ENCODE assay signal across 9 cellular contexts in genomic region chr5:59275170-59275536, GRCh38.
DNase-seq lines count a peak whose midpoint lies in the region; TF ChIP-seq lines count a peak whose summit lies in the region.
"Had no signal": no experiment of that assay in that cellular context is flagged by ENCODE, and none has a peak within 500 bp of the region (broad histone marks: within the 10 kb centered on the region; RNA-seq: fewer than 3 reads in every experiment).

No MANE protein-coding gene starts in this region.

- DNase-seq in hepatocyte (ENCODE audit: low spot score), result no peak
- DNase-seq in retina, result peak; percentile 32
- no peak for DNase-seq in NCI-H1930 (lab: John Stamatoyannopoulos, UW)
- DNase-seq in GDM1 (lab: John Stamatoyannopoulos, UW), result no peak
- no peak for DNase-seq in NCI-H69 (lab: John Stamatoyannopoulos, UW)
- DNase-seq in COLO829 (ENCODE audit: low spot score), result no peak
- DNase-seq: GOT3 had no signal

- H3K4me3 ChIP-seq in hepatocyte, result peak overlapping the region; percentile 37

- no peaks in the 10 kb centered on the region for H3K9me3 Mint-ChIP-seq in activated naive CD8-positive, alpha-beta T cell (ENCODE audit: low read depth)

- H3K27ac Mint-ChIP-seq in activated naive CD8-positive, alpha-beta T cell, result no peak overlapping the region

- H3K27ac ChIP-seq in hepatocyte, result peak overlapping the region; percentile 88

- TF ChIP-seq CTCF in hepatocyte (IDR thresholded peaks at IDR 0.05; ENCODE audit: poor library complexity), result no peak

- H3K27me3 ChIP-seq in hepatocyte, result no peaks in the 10 kb centered on the region

- peak overlapping the region; percentile 44 for H2AFZ ChIP-seq in hepatocyte

- H3K9ac ChIP-seq in ES-I3 (ENCODE audit: low read depth, low read length), result peak overlapping the region; percentile 55; the same call in 1 of the 2 replicates

- H3K9me3 ChIP-seq in ES-I3 (ENCODE audit: control insufficient read depth, insufficient read depth, low read length) (no peaks in the 10 kb centered on the region), hepatocyte (ENCODE audit: low read depth) (no peaks in the 10 kb centered on the region)

- H4K20me1 ChIP-seq in hepatocyte (ENCODE audit: insufficient read depth, poor library complexity, severe bottlenecking), result no peaks in the 10 kb centered on the region

- H3K79me2 ChIP-seq in hepatocyte, result peaks cover 41% of the 10 kb centered on the region

- H3K36me3 ChIP-seq in ES-I3 (ENCODE audit: insufficient read depth, low read length) (no peaks in the 10 kb centered on the region), hepatocyte (replicated peaks; ENCODE audit: insufficient read depth, low read depth) (no peaks in the 10 kb centered on the region)

- peak overlapping the region; percentile 77 for H3K4me3 Mint-ChIP-seq in activated naive CD8-positive, alpha-beta T cell

- WGBS in hepatocyte (ENCODE audit: low lambda C conversion rate, missing lambda C conversion rate), result 51% methylated on average over 5 of the region's 5 CpGs

- peaks cover 16% of the 10 kb centered on the region for H3K27me3 Mint-ChIP-seq in activated naive CD8-positive, alpha-beta T cell

- H3K4me1 ChIP-seq in ES-I3 (ENCODE audit: insufficient read depth, low read length) (peaks cover 6% of the 10 kb centered on the region), hepatocyte (ENCODE audit: insufficient read depth) (peaks cover 7% of the 10 kb centered on the region)

- H3K4me1 Mint-ChIP-seq in activated naive CD8-positive, alpha-beta T cell (ENCODE audit: low read depth), result peaks cover 12% of the 10 kb centered on the region

- peak overlapping the region; percentile 79 for H3K4me2 ChIP-seq in hepatocyte

- H3K9me2 ChIP-seq in hepatocyte (replicated peaks; ENCODE audit: insufficient read depth), result no peaks in the 10 kb centered on the region

- H3K36me3 Mint-ChIP-seq in activated naive CD8-positive, alpha-beta T cell, result no peaks in the 10 kb centered on the region
